In genomic region chr2:225002656-225003045, GRCh38 we compare ENCODE assay signal across 8 cellular contexts. TPM values are rescaled to one million over a fixed set of nuclear protein-coding genes. Genes with fewer than 3 reads are reported as not detected.
A peak's percentile ranks its signal among the peaks of the same experiment; 100 is the strongest.
DNase-seq lines count a peak whose midpoint lies in the region; ATAC-seq lines count a peak whose summit lies in the region.

No MANE protein-coding gene starts in this region.

- no peaks in the 10 kb centered on the region for H3K27me3 Mint-ChIP-seq in activated CD4-positive, alpha-beta T cell treated with anti-CD3 and anti-CD28 coated beads for 36 hours
- no peaks in the 10 kb centered on the region for H3K27me3 Mint-ChIP-seq in effector memory CD8-positive, alpha-beta T cell

- DNase-seq in activated CD4-positive, alpha-beta T cell treated with anti-CD3 and anti-CD28 coated beads for 36 hours, result peak; percentile 57
- no peak for DNase-seq in activated CD4-positive, alpha-beta T cell treated with anti-CD3 and anti-CD28 coated beads, Interleukin-2, amount 50 U/mL, for 48 hours
- peak; percentile 57 for DNase-seq in NCI-H345 (lab: John Stamatoyannopoulos, UW)
- no peak for DNase-seq in effector memory CD8-positive, alpha-beta T cell
- no peak for DNase-seq in HuH-7.5 (ENCODE audit: low spot score)
- DNase-seq in NCI-H524 treated with DMSO at 0.1 percent for 48 hours (lab: John Stamatoyannopoulos, UW), result no peak
- no peak for DNase-seq in cerebellar nuclear complex (lab: John Stamatoyannopoulos, UW)

- peak overlapping the region; percentile 83 for H3K27ac Mint-ChIP-seq in activated CD4-positive, alpha-beta T cell treated with anti-CD3 and anti-CD28 coated beads for 36 hours
- H3K27ac Mint-ChIP-seq in effector memory CD8-positive, alpha-beta T cell, result peak overlapping the region; percentile 90

- H3K36me3 Mint-ChIP-seq in activated CD4-positive, alpha-beta T cell treated with anti-CD3 and anti-CD28 coated beads for 36 hours (ENCODE audit: low read depth), result peaks cover 36% of the 10 kb centered on the region
- H3K36me3 Mint-ChIP-seq in effector memory CD8-positive, alpha-beta T cell (ENCODE audit: insufficient read depth), result peaks cover under 1% of the 10 kb centered on the region

- H3K4me3 Mint-ChIP-seq in activated CD4-positive, alpha-beta T cell treated with anti-CD3 and anti-CD28 coated beads for 36 hours, result no peak overlapping the region
- H3K4me3 Mint-ChIP-seq in effector memory CD8-positive, alpha-beta T cell, result no peak overlapping the region

- no peaks in the 10 kb centered on the region for H3K9me3 Mint-ChIP-seq in activated CD4-positive, alpha-beta T cell treated with anti-CD3 and anti-CD28 coated beads for 36 hours (ENCODE audit: low read depth)
- no peaks in the 10 kb centered on the region for H3K9me3 Mint-ChIP-seq in effector memory CD8-positive, alpha-beta T cell

- POLR2A ChIA-PET in activated CD4-positive, alpha-beta T cell treated with anti-CD3 and anti-CD28 coated beads for 36 hours (lab: Charles Lee), result interaction anchor here (0.7 to 1.1 kb wide), 2 partner anchors 41 to 74 kb away, joined by 3 read pairs; no protein-coding TSS in a partner anchor

- peak; percentile 64 for ATAC-seq in activated CD4-positive, alpha-beta T cell treated with anti-CD3 and anti-CD28 coated beads for 36 hours
- ATAC-seq in HG02610 (IDR thresholded peaks at IDR 0.05; ENCODE audit: unreplicated experiment), result peak; percentile 93
- peak; percentile 76 for ATAC-seq in effector memory CD8-positive, alpha-beta T cell (replicated peaks)

- CTCF ChIA-PET in activated CD4-positive, alpha-beta T cell treated with anti-CD3 and anti-CD28 coated beads for 36 hours (lab: Charles Lee), result interaction anchor here (0.6 to 3.0 kb wide), 24 partner anchors 9 to 180 kb away, joined by 3 to 35 read pairs (median 4); no protein-coding TSS in a partner anchor

- intact Hi-C loops in activated CD4-positive, alpha-beta T cell treated with anti-CD3 and anti-CD28 coated beads for 36 hours (cut with DNase I, micrococcal nuclease), result loop anchor here (1.0 to 10.0 kb wide), 11 partner anchors 58 to 658 kb away; no protein-coding TSS in a partner anchor

- peaks cover 86% of the 10 kb centered on the region for H3K4me1 Mint-ChIP-seq in activated CD4-positive, alpha-beta T cell treated with anti-CD3 and anti-CD28 coated beads for 36 hours
- H3K4me1 Mint-ChIP-seq in effector memory CD8-positive, alpha-beta T cell (ENCODE audit: low read depth in 2 of 2), result peaks cover 32 to 65% of the 10 kb centered on the region in 2 donors

RNA-seq across cellular contexts. Expression of gene DOCK10, which starts 39.6 kb away (rescaled TPM):
- 100 to 1,000 TPM; 177 to 196 TPM for total RNA-seq in activated CD4-positive, alpha-beta T cell treated with anti-CD3 and anti-CD28 coated beads for 36 hours

Comparison
In these comparisons a context has a peak if more than half of its experiments do, and no peak if none do; other contexts are left out.
1. DNase-seq: peak in activated CD4-positive, alpha-beta T cell treated with anti-CD3 and anti-CD28 coated beads for 36 hours (single experiment) and NCI-H345 (single experiment); none in activated CD4-positive, alpha-beta T cell treated with anti-CD3 and anti-CD28 coated beads, Interleukin-2, amount 50 U/mL, for 48 hours (0 of 2), effector memory CD8-positive, alpha-beta T cell (0 of 3), HuH-7.5 (single experiment), NCI-H524 treated with DMSO at 0.1 percent for 48 hours (single experiment) and cerebellar nuclear complex (0 of 2).
2. Peak in every context shown above with its lines, with median percentiles within 50 percentile points of each other: ATAC-seq.